Comparison of ENCODE assay signal across 21 cellular contexts in genomic region chr15:85943825-85944224, GRCh38.
"Had no signal": no experiment of that assay in that cellular context is flagged by ENCODE, and none has a peak within 500 bp of the region (broad histone marks: within the 10 kb centered on the region; RNA-seq: fewer than 3 reads in every experiment).

No MANE protein-coding gene starts in this region.

- H3K9me3 ChIP-seq: esophagus squamous epithelium, neutrophil, pancreas, right atrium auricular region, spleen, thoracic aorta, tibial nerve, upper lobe of left lung had no signal

- H3K27ac ChIP-seq: esophagus squamous epithelium, neutrophil, pancreas, right atrium auricular region, spleen, thoracic aorta, tibial nerve, upper lobe of left lung had no signal

- H3K4me1 ChIP-seq: esophagus squamous epithelium, pancreas, right atrium auricular region, spleen, tibial nerve, upper lobe of left lung had no signal

- H3K4me3 ChIP-seq: esophagus squamous epithelium, lung, pancreas, right atrium auricular region, spleen, thoracic aorta, tibial nerve, upper lobe of left lung had no signal

- H3K36me3 ChIP-seq: esophagus squamous epithelium, neutrophil, pancreas, right atrium auricular region, spleen, thoracic aorta, tibial nerve, upper lobe of left lung had no signal

- ATAC-seq: effector memory CD8-positive, alpha-beta T cell; left lobe of liver; natural killer cell; pancreas; sciatic nerve; stimulated activated memory B cell treated with anti-CD40 and anti-IgM and Interleukin-4, amounts not matched to agents 10 μg/mL and 1 μg/mL and 100 μg/mL, for 72 hours; stimulated activated naive CD8-positive, alpha-beta T cell treated with anti-CD3 and anti-CD28 coated beads, Interleukin-15, Interleukin-2, amounts not matched to agents 100 U/mL and 50 U/mL, for 24 hours had no signal

- H3K27me3 ChIP-seq: pancreas, right atrium auricular region, spleen, tibial nerve, upper lobe of left lung had no signal

- DNase-seq: cortex of kidney; effector memory CD8-positive, alpha-beta T cell; erythroblast; esophagus squamous epithelium; foreskin melanocyte; kidney; natural killer cell; pancreas; spleen; stimulated activated CD4-positive, alpha-beta T cell treated with anti-CD3 and anti-CD28 coated beads, Interleukin-4, amount 100 ng/mL, for 4 hours; stimulated activated naive CD8-positive, alpha-beta T cell treated with anti-CD3 and anti-CD28 coated beads, Interleukin-15, Interleukin-2, amounts not matched to agents 100 U/mL and 50 U/mL, for 24 hours; substantia nigra; upper lobe of left lung had no signal
